In genomic region chr2:10007921-10008808, GRCh38 we compare ENCODE assay signal across 19 cellular contexts. TPM values are rescaled to one million over a fixed set of nuclear protein-coding genes. Genes with fewer than 3 reads are reported as not detected.
DNase-seq lines count a peak whose midpoint lies in the region; ATAC-seq and TF ChIP-seq lines count a peak whose summit lies in the region.
"Had no signal": no experiment of that assay in that cellular context is flagged by ENCODE, and none has a peak within 500 bp of the region (broad histone marks: within the 10 kb centered on the region; RNA-seq: fewer than 3 reads in every experiment).

No MANE protein-coding gene starts in this region.

- peak; percentile 28 for TF ChIP-seq CTCF in AG10803 (conservative IDR thresholded peaks at IDR 0.05; ENCODE audit: low read length)

- H3K4me3 ChIP-seq in AG10803 (ENCODE audit: low read length), result no peak overlapping the region
- H3K4me3 ChIP-seq in SK-N-MC, result no peak overlapping the region
- H3K4me3 ChIP-seq: breast epithelium had no signal

- no peaks in the 10 kb centered on the region for H3K36me3 ChIP-seq in SK-N-MC (ENCODE audit: insufficient read depth, low read length)
- H3K36me3 ChIP-seq: breast epithelium had no signal

- peak overlapping the region; percentile 58; the same call in 1 of the 2 replicates for H3K27ac ChIP-seq in SK-N-MC

- DNase-seq in AG10803 (ENCODE audit: low read depth) (peak; percentile 61), SK-N-MC (ENCODE audit: low read depth, low spot score) (no peak), left ventricle myocardium superior (peak; percentile 58), sciatic nerve (ENCODE audit: low spot score) (peak; percentile 58), NCI-H1092 treated with DMSO at 0.1 percent for 48 hours (lab: John Stamatoyannopoulos, UW) (no peak)
- DNase-seq: ACHN; activated CD8-positive, alpha-beta T cell treated with anti-CD3 and anti-CD28 coated beads, Interleukin-2, amount 10 ng/mL, durations not matched to agents 7 days and 5 days; activated gamma-delta T cell treated with Interleukin-2 at 50 U/mL for 16 hours; effector memory CD4-positive, alpha-beta T cell; H9; KBM-7; NCI-H1436 treated with DMSO at 0.1 percent for 48 hours; NCI-H774; SHP77 treated with DMSO at 0.1 percent for 48 hours; stimulated activated naive CD4-positive, alpha-beta T cell had no signal

- H3K9me3 ChIP-seq in SK-N-MC (ENCODE audit: low read depth, low read length), result no peaks in the 10 kb centered on the region
- H3K9me3 ChIP-seq: breast epithelium had no signal

- ATAC-seq in left ventricle myocardium superior (peak; percentile 24), sciatic nerve (peak; percentile 23), GM21390 (IDR thresholded peaks at IDR 0.05; ENCODE audit: unreplicated experiment) (no peak), HG02884 (IDR thresholded peaks at IDR 0.05; ENCODE audit: unreplicated experiment) (no peak)
- ATAC-seq in activated CD4-positive, CD25-positive, alpha-beta regulatory T cell treated with anti-CD3 and anti-CD28 coated beads, Interleukin-2, amount 50 U/mL, for 24 hours, result no peak
- ATAC-seq: activated CD8-positive, alpha-beta T cell treated with anti-CD3 and anti-CD28 coated beads, Interleukin-2, amount 10 ng/mL, durations not matched to agents 7 days and 5 days had no signal

- H3K9ac ChIP-seq in SK-N-MC (ENCODE audit: insufficient read length), result no peak overlapping the region

- intact Hi-C loops in left ventricle myocardium superior (cut with micrococcal nuclease) (no loop called here), sciatic nerve (cut with DNase I) (no loop called here)

RNA-seq across cellular contexts. Expression of gene KLF11, which starts 35.2 kb away (rescaled TPM):
- total RNA-seq in left ventricle myocardium superior (25.8 TPM), sciatic nerve (23.5 TPM)

RNA-seq across cellular contexts. Expression of gene GRHL1, which starts 56.7 kb away (rescaled TPM):
- total RNA-seq in left ventricle myocardium superior (1.0 TPM), sciatic nerve (1.5 TPM)

Comparison
In these comparisons a context has a peak if more than half of its experiments do, and no peak if none do; other contexts are left out.
1. DNase-seq: peak in AG10803 (single experiment), left ventricle myocardium superior (single experiment) and sciatic nerve (single experiment); none in SK-N-MC (single experiment) and NCI-H1092 treated with DMSO at 0.1 percent for 48 hours (single experiment).
2. ATAC-seq: peak in left ventricle myocardium superior (single experiment) and sciatic nerve (single experiment); none in GM21390 (single experiment), activated CD4-positive, CD25-positive, alpha-beta regulatory T cell treated with anti-CD3 and anti-CD28 coated beads, Interleukin-2, amount 50 U/mL, for 24 hours (0 of 2) and HG02884 (single experiment).